9 cellular contexts compared by ENCODE assay signal in genomic region chr20:24160563-24161355, GRCh38.
DNase-seq lines count a peak whose midpoint lies in the region; ATAC-seq and TF ChIP-seq lines count a peak whose summit lies in the region.
"Had no signal": no experiment of that assay in that cellular context is flagged by ENCODE, and none has a peak within 500 bp of the region (broad histone marks: within the 10 kb centered on the region; RNA-seq: fewer than 3 reads in every experiment).

No MANE protein-coding gene starts in this region.

- H3K9ac ChIP-seq in Loucy (ENCODE audit: low read depth, low read length, poor library complexity, severe bottlenecking) (no peak overlapping the region), smooth muscle cell (ENCODE audit: low read depth) (no peak overlapping the region)

- H3K4me3 ChIP-seq in Loucy (ENCODE audit: low read length, poor library complexity, severe bottlenecking), result no peak overlapping the region
- H3K4me3 ChIP-seq in astrocyte of the cerebellum (ENCODE audit: low read depth, low read length), result no peak overlapping the region
- H3K4me3 ChIP-seq in smooth muscle cell, result no peak overlapping the region
- no peak overlapping the region for H3K4me3 ChIP-seq in effector memory CD4-positive, alpha-beta T cell (ENCODE audit: insufficient read depth, low read depth, low read length, poor library complexity, severe bottlenecking)

- peak; percentile 79 for TF ChIP-seq CTCF in Loucy (conservative IDR thresholded peaks at IDR 0.05; ENCODE audit: low read length)
- peak; percentile 98 for TF ChIP-seq CTCF in astrocyte of the cerebellum (IDR thresholded peaks at IDR 0.05; ENCODE audit: low read depth, low read length, missing control alignments)
- TF ChIP-seq CTCF in smooth muscle cell (IDR thresholded peaks at IDR 0.05; ENCODE audit: borderline replicate concordance, insufficient read depth, poor library complexity, severe bottlenecking), result peak; percentile 74

- H3K27me3 Mint-ChIP-seq in activated naive CD4-positive, alpha-beta T cell treated with anti-CD3 and anti-CD28 coated beads for 36 hours (ENCODE audit: low read depth), result peaks cover 2% of the 10 kb centered on the region
- H3K27me3 Mint-ChIP-seq: central memory CD8-positive, alpha-beta T cell had no signal

- no peaks in the 10 kb centered on the region for H3K9me2 ChIP-seq in Loucy (replicated peaks; ENCODE audit: low read depth, low read length)

- H3K36me3 Mint-ChIP-seq in activated naive CD4-positive, alpha-beta T cell treated with anti-CD3 and anti-CD28 coated beads for 36 hours (ENCODE audit: low read depth), result no peaks in the 10 kb centered on the region

- in situ Hi-C loops in astrocyte of the cerebellum (cut with HindIII; ENCODE audit: low sequenced_read_pairs), result no loop called here

- H3K36me3 ChIP-seq in Loucy (ENCODE audit: insufficient read depth, low read length) (no peaks in the 10 kb centered on the region), smooth muscle cell (ENCODE audit: low read depth) (no peaks in the 10 kb centered on the region)
- no peaks in the 10 kb centered on the region for H3K36me3 ChIP-seq in effector memory CD4-positive, alpha-beta T cell (ENCODE audit: control insufficient read depth, insufficient read depth, low read length)

- H3F3A ChIP-seq in Loucy (ENCODE audit: low read depth), result no peaks in the 10 kb centered on the region
- H3F3A ChIP-seq in smooth muscle cell (ENCODE audit: low read depth), result no peaks in the 10 kb centered on the region

- 23% methylated on average over 5 of the region's 5 CpGs for WGBS in smooth muscle cell (ENCODE audit: low lambda C conversion rate)

- no peaks in the 10 kb centered on the region for H3K4me1 ChIP-seq in Loucy (ENCODE audit: insufficient read depth, low read length, poor library complexity, severe bottlenecking)
- no peaks in the 10 kb centered on the region for H3K4me1 ChIP-seq in smooth muscle cell (ENCODE audit: low read depth)
- H3K4me1 ChIP-seq in effector memory CD4-positive, alpha-beta T cell (ENCODE audit: control insufficient read depth, insufficient read depth, low read length, poor library complexity, severe bottlenecking), result no peaks in the 10 kb centered on the region

- H4K20me1 ChIP-seq in Loucy (ENCODE audit: insufficient read depth, low read length, poor library complexity, severe bottlenecking) (no peaks in the 10 kb centered on the region), smooth muscle cell (ENCODE audit: low read depth) (no peaks in the 10 kb centered on the region)

- DNase-seq in activated naive CD4-positive, alpha-beta T cell treated with anti-CD3 and anti-CD28 coated beads for 36 hours, result peak; percentile 40
- DNase-seq in activated naive CD4-positive, alpha-beta T cell treated with anti-CD3 and anti-CD28 coated beads, Interleukin-2, amount 50 U/mL, for 16 hours, result no peak
- DNase-seq in astrocyte of the cerebellum (ENCODE audit: low read depth) (peak; percentile 76), iPS DF 4.7 (ENCODE audit: extremely low read depth, low spot score) (peak; percentile 41), smooth muscle cell (lab: John Stamatoyannopoulos, UW; ENCODE audit: unreplicated experiment) (no peak)
- no peak for DNase-seq in effector memory CD4-positive, alpha-beta T cell

- no peak overlapping the region for H3K4me3 Mint-ChIP-seq in activated naive CD4-positive, alpha-beta T cell treated with anti-CD3 and anti-CD28 coated beads for 36 hours
- H3K4me3 Mint-ChIP-seq: central memory CD8-positive, alpha-beta T cell had no signal

- H3K9me3 ChIP-seq in Loucy (ENCODE audit: insufficient read depth, low read depth, low read length) (no peaks in the 10 kb centered on the region), smooth muscle cell (replicated peaks; ENCODE audit: low read depth) (no peaks in the 10 kb centered on the region)
- H3K9me3 ChIP-seq in effector memory CD4-positive, alpha-beta T cell (ENCODE audit: control insufficient read depth, low read length), result no peaks in the 10 kb centered on the region

- no peaks in the 10 kb centered on the region for H3K9me3 Mint-ChIP-seq in activated naive CD4-positive, alpha-beta T cell treated with anti-CD3 and anti-CD28 coated beads for 36 hours
- H3K9me3 Mint-ChIP-seq: central memory CD8-positive, alpha-beta T cell had no signal

- ATAC-seq in GM21447 (IDR thresholded peaks at IDR 0.05; ENCODE audit: unreplicated experiment), result no peak

- H3K27ac ChIP-seq in smooth muscle cell (ENCODE audit: low read depth), result peak overlapping the region; percentile 27
- H3K27ac ChIP-seq in effector memory CD4-positive, alpha-beta T cell (ENCODE audit: insufficient read depth, low read length, poor library complexity, severe bottlenecking), result no peak overlapping the region

- H3K4me2 ChIP-seq in Loucy (ENCODE audit: low read depth, low read length, poor library complexity, severe bottlenecking), result no peak overlapping the region
- H3K4me2 ChIP-seq in smooth muscle cell, result no peak overlapping the region

- H3K79me2 ChIP-seq in Loucy (ENCODE audit: insufficient read depth, low read length) (no peaks in the 10 kb centered on the region), smooth muscle cell (ENCODE audit: low read depth) (no peaks in the 10 kb centered on the region)

- CTCF ChIA-PET in activated naive CD4-positive, alpha-beta T cell treated with anti-CD3 and anti-CD28 coated beads for 36 hours (lab: Charles Lee), result interaction anchor here (0.8 to 1.1 kb wide), 3 partner anchors 10 to 89 kb away, joined by 3 to 5 read pairs (median 4); no protein-coding TSS in a partner anchor

- H3K27me3 ChIP-seq in Loucy (ENCODE audit: insufficient read depth, low read length, poor library complexity, severe bottlenecking) (no peaks in the 10 kb centered on the region), smooth muscle cell (ENCODE audit: low read depth) (peaks cover 6% of the 10 kb centered on the region)
- H3K27me3 ChIP-seq in effector memory CD4-positive, alpha-beta T cell (replicated peaks; ENCODE audit: control insufficient read depth, insufficient read depth, low read length, poor library complexity, severe bottlenecking), result no peaks in the 10 kb centered on the region

- intact Hi-C loops in activated naive CD4-positive, alpha-beta T cell treated with anti-CD3 and anti-CD28 coated beads for 36 hours (cut with micrococcal nuclease), result loop anchor here (1.0 to 5.0 kb wide), 2 partner anchors 163 to 621 kb away; no protein-coding TSS in a partner anchor

- H2AFZ ChIP-seq in Loucy (ENCODE audit: low read length) (no peak overlapping the region), smooth muscle cell (ENCODE audit: low read depth) (no peak overlapping the region)

- no peaks in the 10 kb centered on the region for H3K4me1 Mint-ChIP-seq in activated naive CD4-positive, alpha-beta T cell treated with anti-CD3 and anti-CD28 coated beads for 36 hours (ENCODE audit: low read depth)

- no peak overlapping the region for H3K27ac Mint-ChIP-seq in activated naive CD4-positive, alpha-beta T cell treated with anti-CD3 and anti-CD28 coated beads for 36 hours

Comparison
In these comparisons a context has a peak if more than half of its experiments do, and no peak if none do; other contexts are left out.
1. DNase-seq: peak in activated naive CD4-positive, alpha-beta T cell treated with anti-CD3 and anti-CD28 coated beads for 36 hours (single experiment), astrocyte of the cerebellum (single experiment) and iPS DF 4.7 (single experiment); none in activated naive CD4-positive, alpha-beta T cell treated with anti-CD3 and anti-CD28 coated beads, Interleukin-2, amount 50 U/mL, for 16 hours (single experiment), smooth muscle cell (single experiment) and effector memory CD4-positive, alpha-beta T cell (0 of 3).
2. Peak in every context shown above with its lines, with median percentiles within 50 percentile points of each other: CTCF ChIP-seq.